Comparison of ENCODE assay signal across 8 cellular contexts in genomic region chr6:52815167-52816092, GRCh38. TPM values are rescaled to one million over a fixed set of nuclear protein-coding genes. Genes with fewer than 3 reads are reported as not detected.
DNase-seq lines count a peak whose midpoint lies in the region; ATAC-seq and TF ChIP-seq lines count a peak whose summit lies in the region.

No MANE protein-coding gene starts in this region.

- H3K79me1 ChIP-seq in mesenchymal stem cell (replicated peaks; ENCODE audit: low read length, poor library complexity, severe bottlenecking) = no peaks in the 10 kb centered on the region

- H4K8ac ChIP-seq in mesenchymal stem cell (ENCODE audit: low read length) = peak overlapping the region; percentile 66

- peak in 55 of 56 donors; percentile 27 to 67 (median 56) for TF ChIP-seq CTCF in dorsolateral prefrontal cortex (IDR thresholded peaks at IDR 0.05 in 54 of 56, conservative IDR thresholded peaks at IDR 0.05 in 2 of 56; ENCODE audit: low read depth in 1 of 56, partially characterized antibody in 56 of 56)
- TF ChIP-seq CTCF in suprapubic skin (IDR thresholded peaks at IDR 0.05) = peak; percentile 43 to 45

- no peak overlapping the region for H2BK15ac ChIP-seq in mesenchymal stem cell (ENCODE audit: low read depth, poor library complexity, severe bottlenecking)

- H2AFZ ChIP-seq in mesenchymal stem cell (ENCODE audit: low read depth, low read length) = no peak overlapping the region

- no peak for TF ChIP-seq POLR2A in suprapubic skin (IDR thresholded peaks at IDR 0.05)

- H3K23ac ChIP-seq in mesenchymal stem cell (ENCODE audit: low read length in 2 of 2) = no peak overlapping the region

- H3K27me3 ChIP-seq in dorsolateral prefrontal cortex (no peaks in the 10 kb centered on the region), mesenchymal stem cell (ENCODE audit: control insufficient read depth in 1 of 2, insufficient read depth in 1 of 2, low read length in 2 of 2) (no peaks in the 10 kb centered on the region), suprapubic skin (no peaks in the 10 kb centered on the region)

- no peak overlapping the region for H3K4ac ChIP-seq in mesenchymal stem cell (ENCODE audit: low read depth in 1 of 2, low read length in 2 of 2)

- intact Hi-C loops in dorsolateral prefrontal cortex (cut with DNase I) = no loop called here

- H3K4me3 ChIP-seq in dorsolateral prefrontal cortex (no peak overlapping the region), mesenchymal stem cell (ENCODE audit: insufficient read depth in 1 of 2, low read depth in 1 of 2, low read length in 2 of 2) (no peak overlapping the region), suprapubic skin (no peak overlapping the region)

- H3K36me3 ChIP-seq in mesenchymal stem cell (ENCODE audit: control insufficient read depth in 1 of 2, insufficient read depth in 2 of 2, low read depth in 1 of 2, low read length in 2 of 2) (no peaks in the 10 kb centered on the region), suprapubic skin (no peaks in the 10 kb centered on the region)

- no peak overlapping the region for H2AK5ac ChIP-seq in mesenchymal stem cell (ENCODE audit: low read length, severe bottlenecking)

- 35% methylated on average over 11 of the region's 15 CpGs for WGBS in mesenchymal stem cell
- WGBS in suprapubic skin = 51% methylated on average over 13 of the region's 15 CpGs

- no peak overlapping the region for H2BK120ac ChIP-seq in mesenchymal stem cell (ENCODE audit: low read depth, low read length)

- H3K9ac ChIP-seq in mesenchymal stem cell (ENCODE audit: low read length) = peak overlapping the region; percentile 43

- no peak overlapping the region for H2BK12ac ChIP-seq in mesenchymal stem cell (ENCODE audit: low read length in 2 of 2)

- H3K4me1 ChIP-seq in mesenchymal stem cell (ENCODE audit: control insufficient read depth, insufficient read depth, low read depth, low read length) (peaks cover 2% of the 10 kb centered on the region), suprapubic skin (no peaks in the 10 kb centered on the region)

- H3K14ac ChIP-seq in mesenchymal stem cell (ENCODE audit: low read length in 2 of 2) = no peak overlapping the region

- peak; percentile 30 for DNase-seq in activated gamma-delta T cell treated with Interleukin-2 at 50 U/mL for 16 hours
- DNase-seq in activated gamma-delta T cell (lab: John Stamatoyannopoulos, UW) = no peak
- DNase-seq in NCI-H2029 treated with DMSO at 0.1 percent for 48 hours (lab: John Stamatoyannopoulos, UW) = peak; percentile 27
- peak; percentile 7 to 37 for DNase-seq in activated CD4-positive, alpha-beta T cell treated with anti-CD3 and anti-CD28 coated beads for 4 hours
- peak in 1 of 10 donors; percentile 12 for DNase-seq in dorsolateral prefrontal cortex
- DNase-seq in mesenchymal stem cell = peak; percentile 72
- no peak for DNase-seq in suprapubic skin (ENCODE audit: low spot score in 2 of 2)

- TF ChIP-seq EP300 in suprapubic skin (IDR thresholded peaks at IDR 0.05) = no peak

- peak overlapping the region in 1 of 2 experiments; percentile 16 for H3K18ac ChIP-seq in mesenchymal stem cell (ENCODE audit: low read depth in 1 of 2, low read length in 2 of 2)

- H3K9me3 ChIP-seq in mesenchymal stem cell (ENCODE audit: control insufficient read depth, low read length) (no peaks in the 10 kb centered on the region), suprapubic skin (no peaks in the 10 kb centered on the region)

- ATAC-seq in HG02610 (IDR thresholded peaks at IDR 0.05; ENCODE audit: unreplicated experiment) = peak; percentile 81

- H3K27ac ChIP-seq in dorsolateral prefrontal cortex (no peak overlapping the region), mesenchymal stem cell (ENCODE audit: low read length, poor library complexity, severe bottlenecking) (no peak overlapping the region), suprapubic skin (no peak overlapping the region)

- H2BK5ac ChIP-seq in mesenchymal stem cell (ENCODE audit: low read depth, low read length, poor library complexity, severe bottlenecking) = no peak overlapping the region

- no peak overlapping the region for H4K91ac ChIP-seq in mesenchymal stem cell (ENCODE audit: low read length)

- H3K4me2 ChIP-seq in mesenchymal stem cell (ENCODE audit: low read length, poor library complexity, severe bottlenecking) = no peak overlapping the region

RNA-seq across cellular contexts. Expression of gene GSTA1, which starts 11.8 kb away (rescaled TPM):
- total RNA-seq in dorsolateral prefrontal cortex (1 to 10 TPM in 53 of 120 experiments, under 1 TPM in 18, not detected in 49; 0.38 to 6.8 (median 1.5) TPM), suprapubic skin (not detected)
- not detected for polyA plus RNA-seq in mesenchymal stem cell (2013, experiment 1 of 2)
- polyA plus RNA-seq in mesenchymal stem cell (2013, experiment 2 of 2) = not detected

RNA-seq across cellular contexts. Expression of gene GSTA5, which starts 25.2 kb away (rescaled TPM):
- total RNA-seq in dorsolateral prefrontal cortex (not detected), suprapubic skin (not detected)
- not detected for polyA plus RNA-seq in mesenchymal stem cell (2013, experiment 1 of 2)
- polyA plus RNA-seq in mesenchymal stem cell (2013, experiment 2 of 2) = not detected

RNA-seq across cellular contexts. Expression of gene GSTA2, which starts 52.2 kb away (rescaled TPM):
- total RNA-seq in dorsolateral prefrontal cortex (under 1 TPM in 1 of 120 experiments, not detected in 119; 0.45 TPM), suprapubic skin (not detected)
- polyA plus RNA-seq in mesenchymal stem cell (2013, experiment 1 of 2) = not detected
- polyA plus RNA-seq in mesenchymal stem cell (2013, experiment 2 of 2) = not detected

Comparison
In these comparisons a context has a peak if more than half of its experiments do, and no peak if none do; other contexts are left out.
1. DNase-seq: peak in activated gamma-delta T cell treated with Interleukin-2 at 50 U/mL for 16 hours (single experiment), NCI-H2029 treated with DMSO at 0.1 percent for 48 hours (single experiment), activated CD4-positive, alpha-beta T cell treated with anti-CD3 and anti-CD28 coated beads for 4 hours (2 of 2) and mesenchymal stem cell (single experiment); none in activated gamma-delta T cell (single experiment) and suprapubic skin (0 of 2).